ENCODE assay signal across 8 cellular contexts in the genomic region with DNA sequence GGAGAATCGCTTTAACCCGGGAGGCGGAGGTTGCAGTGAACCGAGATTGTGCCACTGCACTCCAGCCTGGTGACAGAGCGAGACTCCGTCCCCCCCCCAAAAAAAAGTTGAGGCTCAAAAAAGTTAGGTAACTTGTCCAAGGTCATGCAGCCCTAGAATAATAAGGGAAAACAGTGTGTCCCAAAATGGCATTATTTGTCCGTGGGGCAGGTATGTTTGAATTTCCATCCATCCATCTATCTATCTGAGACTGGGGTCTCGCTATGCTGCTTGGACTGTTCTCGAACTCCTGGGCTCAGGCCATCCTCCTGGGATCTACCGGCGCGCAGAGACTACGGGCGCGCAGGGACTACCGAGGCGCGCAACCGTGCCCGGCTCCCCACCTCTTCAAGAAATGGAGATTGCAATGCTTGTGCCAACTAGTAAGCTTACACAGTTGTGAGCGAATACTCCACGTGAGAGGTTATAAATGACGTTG. TPM values are rescaled to one million over a fixed set of nuclear protein-coding genes. Genes with fewer than 3 reads are reported as not detected.
DNase-seq lines count a peak whose midpoint lies in the region; ATAC-seq, FAIRE-seq and TF ChIP-seq lines count a peak whose summit lies in the region.

No MANE protein-coding gene starts in this region.

- H3K4me3 ChIP-seq in A673 (ENCODE audit: low read depth, low read length, poor library complexity, severe bottlenecking), result peak overlapping the region; percentile 79
- H3K4me3 ChIP-seq in HL-60 (replicated peaks; ENCODE audit: insufficient read depth, low read length), result peak overlapping the region; percentile 92
- peak overlapping the region; percentile 96 for H3K4me3 ChIP-seq in bronchial epithelial cell (ENCODE audit: low read depth, low read length)
- peak overlapping the region; percentile 92 for H3K4me3 ChIP-seq in mucosa of stomach (ENCODE audit: low read length)

- TF ChIP-seq CTCF in A673 (conservative IDR thresholded peaks at IDR 0.05; ENCODE audit: low read depth, low read length), result no peak
- TF ChIP-seq CTCF in HL-60 (IDR thresholded peaks at IDR 0.05; ENCODE audit: insufficient read depth, low read length), result no peak
- no peak for TF ChIP-seq CTCF in bronchial epithelial cell (IDR thresholded peaks at IDR 0.05; ENCODE audit: insufficient read depth, low read length, severe bottlenecking)

- BruUV-seq in A673 (replicated peaks; lab: Mats Ljungman, UMichigan), result TSS peak; percentile 82

- H3K27ac ChIP-seq in A673 (ENCODE audit: low read depth, low read length, poor library complexity, severe bottlenecking), result peak overlapping the region; percentile 86
- peak overlapping the region; percentile 78 for H3K27ac ChIP-seq in HL-60 (replicated peaks)

- H3K27me3 ChIP-seq in A673 (replicated peaks; ENCODE audit: insufficient read depth, low read depth, low read length, poor library complexity) (no peaks in the 10 kb centered on the region), HL-60 (ENCODE audit: insufficient read depth, poor library complexity, severe bottlenecking) (no peaks in the 10 kb centered on the region), bronchial epithelial cell (ENCODE audit: control insufficient read depth, insufficient read depth, low read length) (no peaks in the 10 kb centered on the region), mucosa of stomach (ENCODE audit: control insufficient read depth, insufficient read depth, low read length) (no peaks in the 10 kb centered on the region)

- CTCF ChIA-PET in A673 (lab: Charles Lee), result interaction anchor here (0.6 to 0.7 kb wide), 2 partner anchors 30 to 726 kb away, joined by 4 read pairs; no protein-coding TSS in a partner anchor

- peak overlapping the region; percentile 72 for H3K9ac ChIP-seq in mucosa of stomach (ENCODE audit: low read length)

- DNase-seq in A673 (ENCODE audit: low spot score) (no peak), HL-60 (ENCODE audit: low read depth in 1 of 2, low spot score in 1 of 2) (no peak), bronchial epithelial cell (ENCODE audit: low read depth) (no peak), sciatic nerve (ENCODE audit: low spot score) (no peak), erythroblast (lab: John Stamatoyannopoulos, UW) (no peak)
- DNase-seq in stimulated activated naive CD4-positive, alpha-beta T cell (lab: John Stamatoyannopoulos, UW), result no peak

- POLR2A ChIA-PET in A673 (lab: Charles Lee; ENCODE audit: low non-redundant PET), result interaction anchor here (0.7 kb wide), 1 partner anchor 773 kb away, joined by 10 read pairs; no protein-coding TSS in a partner anchor

- no peak for TF ChIP-seq POLR2A in erythroblast (IDR thresholded peaks at IDR 0.05; ENCODE audit: low read length)

- ATAC-seq in sciatic nerve (no peak), GM18858 (IDR thresholded peaks at IDR 0.05; ENCODE audit: unreplicated experiment) (no peak)

- H3K4me1 ChIP-seq in A673 (ENCODE audit: insufficient read depth, low read length, poor library complexity, severe bottlenecking) (peaks cover 8% of the 10 kb centered on the region), mucosa of stomach (ENCODE audit: control insufficient read depth, insufficient read depth, low read length) (peaks cover 7% of the 10 kb centered on the region)

- no peak for FAIRE-seq in bronchial epithelial cell (lab: Jason Lieb, UNC)

- H3K9me3 ChIP-seq in A673 (ENCODE audit: low read depth, low read length, poor library complexity, severe bottlenecking) (no peaks in the 10 kb centered on the region), mucosa of stomach (ENCODE audit: control insufficient read depth, low read length) (no peaks in the 10 kb centered on the region)

- H3K36me3 ChIP-seq in A673 (ENCODE audit: insufficient read depth, low read length, poor library complexity, severe bottlenecking) (no peaks in the 10 kb centered on the region), bronchial epithelial cell (ENCODE audit: control insufficient read depth, insufficient read depth, low read length) (peaks cover 1% of the 10 kb centered on the region), mucosa of stomach (ENCODE audit: control insufficient read depth, insufficient read depth, low read length) (no peaks in the 10 kb centered on the region)

- intact Hi-C loops in A673 (cut with micrococcal nuclease; ENCODE audit: unreplicated experiment) (no loop called here), sciatic nerve (cut with DNase I) (no loop called here)

RNA-seq across cellular contexts. Expression of a gene that starts 0.4 kb away (rescaled TPM):
- total RNA-seq in A673 (2021), result 37.5 and 46.4 TPM in 2 replicates
- 9.7 and 11.0 TPM in 2 replicates for total RNA-seq in bronchial epithelial cell
- total RNA-seq in sciatic nerve, result 31.7 TPM

RNA-seq across cellular contexts. Expression of a gene that starts 28.4 kb away (rescaled TPM):
- 0.37 and 0.67 TPM in 2 replicates for total RNA-seq in A673 (2021)
- 4.1 and 8.2 TPM in 2 replicates for total RNA-seq in bronchial epithelial cell
- total RNA-seq in sciatic nerve, result 0.45 TPM

RNA-seq across cellular contexts. Expression of a gene that starts 50.4 kb away (rescaled TPM):
- total RNA-seq in A673 (2021) (39.1 and 46.0 TPM in 2 replicates), bronchial epithelial cell (6.1 and 6.6 TPM in 2 replicates), sciatic nerve (36.9 TPM)

RNA-seq across cellular contexts. Expression of a gene that starts 57.5 kb away (rescaled TPM):
- 22.6 and 23.8 TPM in 2 replicates for total RNA-seq in A673 (2021)
- 1.8 and 2.1 TPM in 2 replicates for total RNA-seq in bronchial epithelial cell
- total RNA-seq in sciatic nerve, result 26.6 TPM
